15 cellular contexts compared by ENCODE assay signal in the genomic region with DNA sequence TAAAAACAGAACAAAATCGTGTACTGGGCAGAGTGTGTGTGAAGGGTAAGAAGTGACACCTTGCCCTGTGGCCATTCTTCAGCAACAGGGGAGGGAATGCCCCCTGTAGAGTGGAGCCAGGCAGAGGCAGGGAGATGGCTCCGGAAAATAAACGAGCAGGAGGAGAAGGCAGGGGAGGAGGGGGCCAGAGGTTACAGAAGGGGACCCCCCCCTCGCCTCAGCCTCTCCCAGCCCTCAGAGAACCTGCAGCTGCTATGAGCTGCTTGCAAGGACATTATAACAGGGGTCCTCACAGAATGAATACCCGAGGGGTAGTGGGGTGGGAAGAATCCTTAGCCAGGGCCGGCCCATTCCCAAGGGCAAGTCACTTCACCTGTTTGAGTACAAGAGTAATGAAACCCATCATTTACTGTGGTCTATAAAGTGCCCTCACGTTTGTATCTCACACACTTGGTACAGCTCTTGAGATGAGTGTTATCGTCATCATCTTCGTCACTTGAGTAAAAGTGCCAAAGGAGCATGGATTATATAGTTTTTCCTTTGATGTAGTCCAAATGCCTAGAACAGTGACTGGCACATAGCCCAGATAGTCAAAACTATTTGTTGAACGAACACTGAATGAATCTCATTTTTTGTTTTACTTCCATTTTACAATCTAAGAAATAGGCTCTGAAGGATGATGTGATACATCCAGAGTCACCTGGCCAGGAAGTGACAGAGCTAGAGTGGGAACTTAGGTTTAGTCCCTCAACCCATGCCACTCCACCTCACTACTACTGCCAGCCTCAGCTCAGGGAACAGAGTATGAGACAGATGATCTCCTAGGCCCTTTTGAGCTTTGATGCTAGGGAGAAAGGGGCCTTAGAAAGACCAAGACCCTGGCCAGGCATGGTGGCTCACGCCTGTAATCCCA. TPM values are rescaled to one million over a fixed set of nuclear protein-coding genes. Genes with fewer than 3 reads are reported as not detected.
DNase-seq lines count a peak whose midpoint lies in the region; ATAC-seq, FAIRE-seq and TF ChIP-seq lines count a peak whose summit lies in the region.
"Had no signal": no experiment of that assay in that cellular context is flagged by ENCODE, and none has a peak within 500 bp of the region (broad histone marks: within the 10 kb centered on the region; RNA-seq: fewer than 3 reads in every experiment).

No MANE protein-coding gene starts in this region.

- H3K36me3 ChIP-seq in GM12878 (ENCODE audit: control insufficient read depth in 2 of 2, insufficient read depth in 2 of 2, low read length in 1 of 2) (no peaks in the 10 kb centered on the region), muscle layer of colon (ENCODE audit: insufficient read depth, low read length) (no peaks in the 10 kb centered on the region), ovary (no peaks in the 10 kb centered on the region)
- H3K36me3 ChIP-seq: BE2C had no signal

- H3K9me3 Mint-ChIP-seq in activated naive CD4-positive, alpha-beta T cell treated with anti-CD3 and anti-CD28 coated beads, Interleukin-2, amount 10 ng/mL, durations not matched to agents 7 days and 5 days = no peaks in the 10 kb centered on the region
- no peaks in the 10 kb centered on the region for H3K9me3 Mint-ChIP-seq in activated T-helper 2 cell treated with anti-CD3 and anti-CD28 coated beads, Interferon-gamma antibody, Interleukin-2, Interleukin-4, amounts not matched to agents 10 μg/mL and 5 μg/mL and 100 μg/mL, durations not matched to agents 14 hours and 24 hours and 36 hours

- SMC1A ChIA-PET in GM12878 (lab: Charles Lee; ENCODE audit: uncharacterized antibody, unreplicated experiment) = no interaction called here

- H3K4me2 ChIP-seq in GM12878 (ENCODE audit: control insufficient read depth, insufficient read depth) = no peak overlapping the region

- POLR2A ChIA-PET in GM12878 (lab: Charles Lee) = interaction anchor here (0.7 kb wide), 1 partner anchor 160 kb away, joined by 3 read pairs; the partner anchor contains the start of gene CD9

- DNase-seq in activated naive CD4-positive, alpha-beta T cell treated with anti-CD3 and anti-CD28 coated beads, Interleukin-2, amount 10 ng/mL, durations not matched to agents 7 days and 5 days = no peak
- no peak for DNase-seq in activated naive CD4-positive, alpha-beta T cell treated with anti-CD3 and anti-CD28 coated beads, Interleukin-2, amount 50 U/mL, for 16 hours
- DNase-seq in GM12878 (ENCODE audit: low read depth, low spot score) = no peak
- no peak for DNase-seq in urothelium cell line (ENCODE audit: low spot score)
- no peak for DNase-seq in ovary
- DNase-seq in activated T-helper 2 cell treated with anti-CD3 and anti-CD28 coated beads, Interferon-gamma antibody, Interleukin-2, Interleukin-4, amounts not matched to agents 10 μg/mL and 5 μg/mL and 100 μg/mL, durations not matched to agents 14 hours and 24 hours and 36 hours (ENCODE audit: low spot score) = no peak
- DNase-seq: activated CD8-positive, alpha-beta memory T cell treated with anti-CD3 and anti-CD28 coated beads, Interleukin-2, amount 10 ng/mL, durations not matched to agents 7 days and 5 days; anterior cingulate cortex; BE2C; GF-D8; NCI-H526 treated with DMSO at 0.1 percent for 48 hours; T-helper 9 cell had no signal

- in situ Hi-C loops in GM12878 (cut with MboI) = no loop called here

- H4K20me1 ChIP-seq in GM12878 (ENCODE audit: control insufficient read depth, insufficient read depth) = no peaks in the 10 kb centered on the region

- peaks cover 38% of the 10 kb centered on the region for H3K4me1 Mint-ChIP-seq in activated naive CD4-positive, alpha-beta T cell treated with anti-CD3 and anti-CD28 coated beads, Interleukin-2, amount 10 ng/mL, durations not matched to agents 7 days and 5 days
- H3K4me1 Mint-ChIP-seq in activated T-helper 2 cell treated with anti-CD3 and anti-CD28 coated beads, Interferon-gamma antibody, Interleukin-2, Interleukin-4, amounts not matched to agents 10 μg/mL and 5 μg/mL and 100 μg/mL, durations not matched to agents 14 hours and 24 hours and 36 hours (ENCODE audit: low read depth) = peaks cover 20% of the 10 kb centered on the region

- H3K27ac ChIP-seq in GM12878 (ENCODE audit: control insufficient read depth, insufficient read depth) = no peak overlapping the region
- peak overlapping the region; percentile 60 for H3K27ac ChIP-seq in muscle layer of colon (ENCODE audit: low read depth, low read length)
- no peak overlapping the region for H3K27ac ChIP-seq in ovary

- H2AFZ ChIP-seq in GM12878 (ENCODE audit: control insufficient read depth, low read depth, low read length) = no peak overlapping the region

- peaks cover 29% of the 10 kb centered on the region for H3K27me3 Mint-ChIP-seq in activated naive CD4-positive, alpha-beta T cell treated with anti-CD3 and anti-CD28 coated beads, Interleukin-2, amount 10 ng/mL, durations not matched to agents 7 days and 5 days
- H3K27me3 Mint-ChIP-seq in activated T-helper 2 cell treated with anti-CD3 and anti-CD28 coated beads, Interferon-gamma antibody, Interleukin-2, Interleukin-4, amounts not matched to agents 10 μg/mL and 5 μg/mL and 100 μg/mL, durations not matched to agents 14 hours and 24 hours and 36 hours (ENCODE audit: low read depth) = peaks cover 16% of the 10 kb centered on the region

- 21% methylated on average over 11 of the region's 11 CpGs for WGBS in GM12878 (ENCODE audit: insufficient coverage, insufficient replicate concordance, low lambda C conversion rate, missing lambda C conversion rate)
- 60 to 69% (median 62%) methylated on average over 11 of the region's 11 CpGs for WGBS in ovary, 3 donors

- no peak for TF ChIP-seq POLR2A in GM12878 (IDR thresholded peaks at IDR 0.05; ENCODE audit: low read depth, low read length)
- no peak for TF ChIP-seq POLR2A in ovary (IDR thresholded peaks at IDR 0.05)

- no TSS peak for BruUV-seq in GM12878 (replicated peaks; lab: Mats Ljungman, UMichigan)

- H3K36me3 Mint-ChIP-seq in activated naive CD4-positive, alpha-beta T cell treated with anti-CD3 and anti-CD28 coated beads, Interleukin-2, amount 10 ng/mL, durations not matched to agents 7 days and 5 days = no peaks in the 10 kb centered on the region
- H3K36me3 Mint-ChIP-seq in activated T-helper 2 cell treated with anti-CD3 and anti-CD28 coated beads, Interferon-gamma antibody, Interleukin-2, Interleukin-4, amounts not matched to agents 10 μg/mL and 5 μg/mL and 100 μg/mL, durations not matched to agents 14 hours and 24 hours and 36 hours (ENCODE audit: low read depth) = no peaks in the 10 kb centered on the region
- H3K36me3 Mint-ChIP-seq: activated CD8-positive, alpha-beta memory T cell treated with anti-CD3 and anti-CD28 coated beads, Interleukin-2, amount 10 ng/mL, durations not matched to agents 7 days and 5 days had no signal

- H3K4me3 ChIP-seq in GM12878 = no peak overlapping the region
- no peak overlapping the region for H3K4me3 ChIP-seq in muscle layer of colon (ENCODE audit: low read depth in 1 of 2, low read length in 2 of 2)
- H3K4me3 ChIP-seq in ovary = no peak overlapping the region

- no peak for TF ChIP-seq RAD21 in GM12878 (IDR thresholded peaks at IDR 0.05; ENCODE audit: insufficient read depth, low read depth, low read length)

- RAD21 ChIA-PET in GM12878 (lab: Charles Lee; ENCODE audit: unreplicated experiment) = interaction anchor here (0.9 kb wide), 1 partner anchor 15 kb away, joined by 3 read pairs; no protein-coding TSS in a partner anchor

- FAIRE-seq in GM12878 (lab: Jason Lieb, UNC) = no peak
- peak; percentile 68 for FAIRE-seq in urothelium cell line (lab: Jason Lieb, UNC)

- CTCF ChIA-PET in activated naive CD4-positive, alpha-beta T cell treated with anti-CD3 and anti-CD28 coated beads, Interleukin-2, amount 10 ng/mL, durations not matched to agents 7 days and 5 days (lab: Charles Lee) = interaction anchor here (1.1 to 1.8 kb wide), 3 partner anchors 15 to 26 kb away, joined by 3 to 5 read pairs (median 5); no protein-coding TSS in a partner anchor
- CTCF ChIA-PET in GM12878 (lab: Yijun Ruan, JAX) = interaction anchor here (1.5 to 1.8 kb wide), 2 partner anchors 25 to 105 kb away, joined by 4 to 5 read pairs; no protein-coding TSS in a partner anchor

- H3K9me3 ChIP-seq in GM12878 (replicated peaks; ENCODE audit: control insufficient read depth, insufficient read depth, low read length) = no peaks in the 10 kb centered on the region
- no peaks in the 10 kb centered on the region for H3K9me3 ChIP-seq in muscle layer of colon (ENCODE audit: low read length)
- no peaks in the 10 kb centered on the region for H3K9me3 ChIP-seq in ovary
- H3K9me3 ChIP-seq: BE2C had no signal

- TF ChIP-seq EP300 in GM12878 (IDR thresholded peaks at IDR 0.05; ENCODE audit: borderline replicate concordance in 1 of 2, control insufficient read depth in 1 of 2, low read depth in 2 of 2, low read length in 2 of 2) (no peak), ovary (IDR thresholded peaks at IDR 0.05) (no peak)

- no peak for TF ChIP-seq CTCF in GM12878 (IDR thresholded peaks at IDR 0.05 in 2 of 3, conservative IDR thresholded peaks at IDR 0.05 in 1 of 3; ENCODE audit: control insufficient read depth in 2 of 3, extremely low read depth in 1 of 3, insufficient read depth in 1 of 3, low read depth in 3 of 3, low read length in 3 of 3)
- TF ChIP-seq CTCF in ovary (IDR thresholded peaks at IDR 0.05) = no peak

- H3K27ac Mint-ChIP-seq in activated naive CD4-positive, alpha-beta T cell treated with anti-CD3 and anti-CD28 coated beads, Interleukin-2, amount 10 ng/mL, durations not matched to agents 7 days and 5 days = peak overlapping the region; percentile 28
- no peak overlapping the region for H3K27ac Mint-ChIP-seq in activated T-helper 2 cell treated with anti-CD3 and anti-CD28 coated beads, Interferon-gamma antibody, Interleukin-2, Interleukin-4, amounts not matched to agents 10 μg/mL and 5 μg/mL and 100 μg/mL, durations not matched to agents 14 hours and 24 hours and 36 hours
- H3K27ac Mint-ChIP-seq: activated CD8-positive, alpha-beta memory T cell treated with anti-CD3 and anti-CD28 coated beads, Interleukin-2, amount 10 ng/mL, durations not matched to agents 7 days and 5 days had no signal

- peak overlapping the region; percentile 13 for H3K4me3 Mint-ChIP-seq in activated naive CD4-positive, alpha-beta T cell treated with anti-CD3 and anti-CD28 coated beads, Interleukin-2, amount 10 ng/mL, durations not matched to agents 7 days and 5 days
- H3K4me3 Mint-ChIP-seq in activated T-helper 2 cell treated with anti-CD3 and anti-CD28 coated beads, Interferon-gamma antibody, Interleukin-2, Interleukin-4, amounts not matched to agents 10 μg/mL and 5 μg/mL and 100 μg/mL, durations not matched to agents 14 hours and 24 hours and 36 hours (ENCODE audit: low read depth) = no peak overlapping the region
- H3K4me3 Mint-ChIP-seq: activated CD8-positive, alpha-beta memory T cell treated with anti-CD3 and anti-CD28 coated beads, Interleukin-2, amount 10 ng/mL, durations not matched to agents 7 days and 5 days had no signal

- H3K4me1 ChIP-seq in GM12878 (ENCODE audit: control insufficient read depth, insufficient read depth, low read length) (no peaks in the 10 kb centered on the region; the same call in 1 of the 2 replicates), muscle layer of colon (ENCODE audit: insufficient read depth, low read length) (peaks cover 17% of the 10 kb centered on the region), ovary (ENCODE audit: insufficient read depth) (no peaks in the 10 kb centered on the region)
- H3K4me1 ChIP-seq: BE2C had no signal

- intact Hi-C loops in GM12878 (cut with micrococcal nuclease; ENCODE audit: unreplicated experiment) (no loop called here), ovary (cut with DNase I) (no loop called here)
- intact Hi-C loops in activated T-helper 2 cell treated with anti-CD3 and anti-CD28 coated beads, Interferon-gamma antibody, Interleukin-2, Interleukin-4, amounts not matched to agents 10 μg/mL and 5 μg/mL and 100 μg/mL, durations not matched to agents 14 hours and 24 hours and 36 hours (cut with micrococcal nuclease) = loop anchor here (2.0 to 5.0 kb wide), 2 partner anchors 20 to 39 kb away; no protein-coding TSS in a partner anchor

- H3K79me2 ChIP-seq in GM12878 (ENCODE audit: control insufficient read depth, insufficient read depth, low read length) = no peaks in the 10 kb centered on the region

- H3K27me3 ChIP-seq in GM12878 (replicated peaks in 1 of 2; ENCODE audit: control insufficient read depth in 2 of 2, insufficient read depth in 2 of 2, low read length in 1 of 2) (no peaks in the 10 kb centered on the region; a peak in 1 of 4 replicates), muscle layer of colon (ENCODE audit: control insufficient read depth in 1 of 2, insufficient read depth in 2 of 2, low read length in 2 of 2) (no peaks in the 10 kb centered on the region), ovary (no peaks in the 10 kb centered on the region)
- H3K27me3 ChIP-seq: BE2C had no signal

- no peak overlapping the region for H3K9ac ChIP-seq in GM12878 (ENCODE audit: control insufficient read depth, insufficient read depth, low read length)
- H3K9ac ChIP-seq in muscle layer of colon (ENCODE audit: low read length) = no peak overlapping the region

- 0 out of 3 replicates have a peak, but pooled peaks have one; percentile 19 for ATAC-seq in GM12878
- ATAC-seq in HG03045 (IDR thresholded peaks at IDR 0.05; ENCODE audit: unreplicated experiment) = no peak
- ATAC-seq: activated CD8-positive, alpha-beta memory T cell treated with anti-CD3 and anti-CD28 coated beads, Interleukin-2, amount 10 ng/mL, durations not matched to agents 7 days and 5 days had no signal

RNA-seq across cellular contexts. Expression of gene SCNN1A, which starts 14.5 kb away (rescaled TPM):
- total RNA-seq in GM12878 (2013; cell fraction: nucleolus; rRNA removed) = not detected in 2 replicates
- total RNA-seq in GM12878 (2014; rRNA removed) (not detected in 2 replicates), GM12878 (2014; rRNA removed; fragmentation: Illumina TruSeq; extraction: Trizol) (not detected in 2 replicates), GM12878 (2021) (0.56 and 0.69 TPM in 2 replicates), ovary (100 to 1,000 TPM in 1 of 7 donors, 10 to 100 TPM in 4, 1 to 10 TPM in 2; 3.3 to 141 (median 17.0) TPM)
- not detected for polyA plus RNA-seq in GM12878 (2011; ENCODE audit: low read depth)
- polyA plus RNA-seq in GM12878 (2011; rRNA removed) (not detected in 2 replicates), GM12878 (2014; fragmentation: Illumina TruSeq; extraction: Trizol) (not detected in 2 replicates), GM12878 (2014; fragmentation: Nextera tagmentation; extraction: Ambion mirVana) (not detected), GM12878 (2014; rRNA removed) (0.03 TPM in 1 of 2 replicates, not detected in the other), GM12878 (2016; fragmentation: Nextera tagmentation; extraction: Ambion mirVana) (under 1 TPM in 1 of 2 experiments, not detected in 1; 0.14 TPM), ovary (1 to 10 TPM; 1.2 to 1.6 TPM)
- not detected in 2 replicates for polyA plus RNA-seq in GM12878 (2011; cell fraction: cytosol; rRNA removed)
- not detected in 2 replicates for polyA plus RNA-seq in GM12878 (2011; cell fraction: nucleus; rRNA removed)
- polyA plus RNA-seq in GM12878 (2012) = not detected in 2 replicates
- polyA minus RNA-seq in GM12878 (2011; rRNA and poly(A)+ RNA removed) = not detected in 2 replicates
- not detected in 2 replicates for polyA minus RNA-seq in GM12878 (2011; cell fraction: cytosol; rRNA and poly(A)+ RNA removed)
- not detected in 2 replicates for polyA minus RNA-seq in GM12878 (2011; cell fraction: nucleus; rRNA and poly(A)+ RNA removed)
- not detected in 2 replicates for total RNA-seq in activated T-helper 2 cell treated with anti-CD3 and anti-CD28 coated beads, Interferon-gamma antibody, Interleukin-2, Interleukin-4, amounts not matched to agents 10 μg/mL and 5 μg/mL and 100 μg/mL, durations not matched to agents 14 hours and 24 hours and 36 hours
- polyA plus RNA-seq: neural cell had no signal

RNA-seq across cellular contexts. Expression of gene TNFRSF1A, which starts 19.0 kb away (rescaled TPM):
- 25.3 and 26.1 TPM in 2 replicates for total RNA-seq in GM12878 (2013; cell fraction: nucleolus; rRNA removed)
- total RNA-seq in GM12878 (2014; rRNA removed) (11.7 and 14.1 TPM in 2 replicates), GM12878 (2014; rRNA removed; fragmentation: Illumina TruSeq; extraction: Trizol) (7.3 and 9.8 TPM in 2 replicates), GM12878 (2021) (16.2 and 16.5 TPM in 2 replicates), ovary (100 to 1,000 TPM; 116 to 274 (median 179) TPM)
- polyA plus RNA-seq in GM12878 (2011; ENCODE audit: low read depth) = 4.1 TPM
- polyA plus RNA-seq in GM12878 (2011; rRNA removed) (16.5 and 18.9 TPM in 2 replicates), GM12878 (2014; fragmentation: Illumina TruSeq; extraction: Trizol) (6.4 and 14.8 TPM in 2 replicates), GM12878 (2014; fragmentation: Nextera tagmentation; extraction: Ambion mirVana) (under 1 TPM; 0.24 to 0.77 TPM), GM12878 (2014; rRNA removed) (12.7 and 13.1 TPM in 2 replicates), GM12878 (2016; fragmentation: Nextera tagmentation; extraction: Ambion mirVana) (10 to 100 TPM; 10.6 to 13.0 TPM), ovary (100 to 1,000 TPM in 1 of 2 donors, 10 to 100 TPM in 1; 92.8 to 230 TPM)
- 16.0 and 25.6 TPM in 2 replicates for polyA plus RNA-seq in GM12878 (2011; cell fraction: cytosol; rRNA removed)
- 30.0 and 37.3 TPM in 2 replicates for polyA plus RNA-seq in GM12878 (2011; cell fraction: nucleus; rRNA removed)
- polyA plus RNA-seq in GM12878 (2012) = 7.0 and 13.2 TPM in 2 replicates
- 22.5 and 36.4 TPM in 2 replicates for polyA minus RNA-seq in GM12878 (2011; rRNA and poly(A)+ RNA removed)
- 13.6 and 15.8 TPM in 2 replicates for polyA minus RNA-seq in GM12878 (2011; cell fraction: cytosol; rRNA and poly(A)+ RNA removed)
- polyA minus RNA-seq in GM12878 (2011; cell fraction: nucleus; rRNA and poly(A)+ RNA removed) = 24.8 and 42.8 TPM in 2 replicates
- 37.6 TPM in 2 replicates for total RNA-seq in activated T-helper 2 cell treated with anti-CD3 and anti-CD28 coated beads, Interferon-gamma antibody, Interleukin-2, Interleukin-4, amounts not matched to agents 10 μg/mL and 5 μg/mL and 100 μg/mL, durations not matched to agents 14 hours and 24 hours and 36 hours

RNA-seq across cellular contexts. Expression of gene LTBR, which starts 23.1 kb away (rescaled TPM):
- total RNA-seq in GM12878 (2013; cell fraction: nucleolus; rRNA removed) = not detected in 2 replicates
- total RNA-seq in GM12878 (2014; rRNA removed) = not detected in 2 replicates
- not detected in 2 replicates for total RNA-seq in GM12878 (2014; rRNA removed; fragmentation: Illumina TruSeq; extraction: Trizol)
- 0.44 and 0.45 TPM in 2 replicates for total RNA-seq in GM12878 (2021)
- not detected for polyA plus RNA-seq in GM12878 (2011; ENCODE audit: low read depth)
- polyA plus RNA-seq in GM12878 (2011; rRNA removed) = not detected in 2 replicates
- not detected in 2 replicates for polyA plus RNA-seq in GM12878 (2011; cell fraction: cytosol; rRNA removed)
- 0.07 TPM in 1 of 2 replicates, not detected in the other for polyA plus RNA-seq in GM12878 (2011; cell fraction: nucleus; rRNA removed)
- 0.23 and 0.31 TPM in 2 replicates for polyA plus RNA-seq in GM12878 (2012)
- not detected in 2 replicates for polyA plus RNA-seq in GM12878 (2014; fragmentation: Illumina TruSeq; extraction: Trizol)
- polyA plus RNA-seq in GM12878 (2014; fragmentation: Nextera tagmentation; extraction: Ambion mirVana) = not detected
- polyA plus RNA-seq in GM12878 (2014; rRNA removed) = not detected in 2 replicates
- under 1 TPM in 1 of 2 experiments, not detected in 1; 0.24 TPM for polyA plus RNA-seq in GM12878 (2016; fragmentation: Nextera tagmentation; extraction: Ambion mirVana)
- polyA minus RNA-seq in GM12878 (2011; rRNA and poly(A)+ RNA removed) = not detected in 2 replicates
- 0.94 and 4.8 TPM in 2 replicates for polyA minus RNA-seq in GM12878 (2011; cell fraction: cytosol; rRNA and poly(A)+ RNA removed)
- 0.48 and 2.2 TPM in 2 replicates for polyA minus RNA-seq in GM12878 (2011; cell fraction: nucleus; rRNA and poly(A)+ RNA removed)
- total RNA-seq in ovary = 100 to 1,000 TPM in 3 of 7 donors, 10 to 100 TPM in 4; 55.8 to 131 (median 92.6) TPM
- 10 to 100 TPM; 21.9 to 65.7 TPM for polyA plus RNA-seq in ovary
- total RNA-seq in activated T-helper 2 cell treated with anti-CD3 and anti-CD28 coated beads, Interferon-gamma antibody, Interleukin-2, Interleukin-4, amounts not matched to agents 10 μg/mL and 5 μg/mL and 100 μg/mL, durations not matched to agents 14 hours and 24 hours and 36 hours = 0.32 and 0.50 TPM in 2 replicates
- polyA plus RNA-seq: neural cell had no signal

RNA-seq across cellular contexts. Expression of gene PLEKHG6, which starts 50.4 kb away (rescaled TPM):
- total RNA-seq in GM12878 (2013; cell fraction: nucleolus; rRNA removed) = 2.3 and 2.8 TPM in 2 replicates
- total RNA-seq in GM12878 (2014; rRNA removed) = 1.0 and 1.4 TPM in 2 replicates
- total RNA-seq in GM12878 (2014; rRNA removed; fragmentation: Illumina TruSeq; extraction: Trizol) = 0.60 and 0.72 TPM in 2 replicates
- 0.90 and 1.5 TPM in 2 replicates for total RNA-seq in GM12878 (2021)
- 0.33 TPM for polyA plus RNA-seq in GM12878 (2011; ENCODE audit: low read depth)
- polyA plus RNA-seq in GM12878 (2011; rRNA removed) = 1.4 and 2.0 TPM in 2 replicates
- polyA plus RNA-seq in GM12878 (2011; cell fraction: cytosol; rRNA removed) = 4.7 and 9.6 TPM in 2 replicates
- 3.3 and 9.4 TPM in 2 replicates for polyA plus RNA-seq in GM12878 (2011; cell fraction: nucleus; rRNA removed)
- polyA plus RNA-seq in GM12878 (2012) = 1.6 and 2.4 TPM in 2 replicates
- polyA plus RNA-seq in GM12878 (2014; fragmentation: Illumina TruSeq; extraction: Trizol) = 0.10 and 0.62 TPM in 2 replicates
- under 1 TPM; 0.10 to 0.20 TPM for polyA plus RNA-seq in GM12878 (2014; fragmentation: Nextera tagmentation; extraction: Ambion mirVana)
- polyA plus RNA-seq in GM12878 (2014; rRNA removed) = 1.6 and 4.0 TPM in 2 replicates
- 1 to 10 TPM; 1.4 to 2.3 TPM for polyA plus RNA-seq in GM12878 (2016; fragmentation: Nextera tagmentation; extraction: Ambion mirVana)
- 1.7 and 9.9 TPM in 2 replicates for polyA minus RNA-seq in GM12878 (2011; rRNA and poly(A)+ RNA removed)
- polyA minus RNA-seq in GM12878 (2011; cell fraction: cytosol; rRNA and poly(A)+ RNA removed) = 2.7 and 6.9 TPM in 2 replicates
- polyA minus RNA-seq in GM12878 (2011; cell fraction: nucleus; rRNA and poly(A)+ RNA removed) = 0.60 and 6.0 TPM in 2 replicates
- total RNA-seq in ovary = 1 to 10 TPM in 1 of 7 donors, under 1 TPM in 5, not detected in 1; 0.17 to 1.7 (median 0.51) TPM
- polyA plus RNA-seq in ovary = under 1 TPM in 1 of 2 donors, not detected in 1; 0.13 TPM
- total RNA-seq in activated T-helper 2 cell treated with anti-CD3 and anti-CD28 coated beads, Interferon-gamma antibody, Interleukin-2, Interleukin-4, amounts not matched to agents 10 μg/mL and 5 μg/mL and 100 μg/mL, durations not matched to agents 14 hours and 24 hours and 36 hours = not detected in 2 replicates
- total RNA-seq: activated CD8-positive, alpha-beta memory T cell treated with anti-CD3 and anti-CD28 coated beads, Interleukin-2, amount 10 ng/mL, durations not matched to agents 7 days and 5 days had no signal
- polyA plus RNA-seq: neural cell had no signal

Comparison
In these comparisons a context has a peak if more than half of its experiments do, and no peak if none do; other contexts are left out.
1. RNA of gene LTBR, which starts 23.1 kb away (total RNA-seq): 55.8 to 131 TPM in ovary; 0.32 to 0.50 TPM in activated T-helper 2 cell treated with anti-CD3 and anti-CD28 coated beads, Interferon-gamma antibody, Interleukin-2, Interleukin-4, amounts not matched to agents 10 μg/mL and 5 μg/mL and 100 μg/mL, durations not matched to agents 14 hours and 24 hours and 36 hours and 0.44 to 0.45 TPM in GM12878; every median in the first group is over 10 times any median in the second.